Comparison of ENCODE assay signal across 8 cellular contexts in genomic region chr17:48647103-48647963, GRCh38. TPM values are rescaled to one million over a fixed set of nuclear protein-coding genes. Genes with fewer than 3 reads are reported as not detected.
DNase-seq lines count a peak whose midpoint lies in the region; ATAC-seq, FAIRE-seq and TF ChIP-seq lines count a peak whose summit lies in the region.

No MANE protein-coding gene starts in this region.

- no TSS peak for BruUV-seq in GM12878 (replicated peaks; lab: Mats Ljungman, UMichigan)

- intact Hi-C loops in GM12878 (cut with micrococcal nuclease; ENCODE audit: unreplicated experiment), result no loop called here

- SMC1A ChIA-PET in GM12878 (lab: Charles Lee; ENCODE audit: uncharacterized antibody, unreplicated experiment), result interaction anchor here (0.8 kb wide), 2 partner anchors 10 to 15 kb away, joined by 3 read pairs; no protein-coding TSS in a partner anchor

- DNase-seq in HK-2 (ENCODE audit: unreplicated experiment) (peak; percentile 60), GM12878 (ENCODE audit: low read depth, low spot score) (no peak), D721Med (ENCODE audit: insufficient read length, low spot score) (no peak)
- DNase-seq in stimulated activated CD4-positive, alpha-beta T cell treated with anti-CD3 and anti-CD28 coated beads, Interleukin-2, amount 100 ng/mL, for 24 hours, result no peak

- no peak for TF ChIP-seq CTCF in GM12878 (IDR thresholded peaks at IDR 0.05 in 2 of 3, conservative IDR thresholded peaks at IDR 0.05 in 1 of 3; ENCODE audit: control insufficient read depth in 2 of 3, extremely low read depth in 1 of 3, insufficient read depth in 1 of 3, low read depth in 3 of 3, low read length in 3 of 3)
- TF ChIP-seq CTCF in D721Med (IDR thresholded peaks at IDR 0.05; ENCODE audit: insufficient read depth, missing control alignments), result no peak

- no peaks in the 10 kb centered on the region for H3K36me3 ChIP-seq in BLaER1 treated with 17β-estradiol and CSF1 and Interleukin-3, amounts not matched to agents 10 nM and 100 nM
- H3K36me3 ChIP-seq in GM12878 (ENCODE audit: control insufficient read depth in 2 of 2, insufficient read depth in 2 of 2, low read length in 1 of 2) (no peaks in the 10 kb centered on the region), mucosa of rectum (ENCODE audit: control insufficient read depth in 2 of 2, insufficient read depth in 2 of 2, low read length in 2 of 2) (no peaks in the 10 kb centered on the region)

- H3K9me3 ChIP-seq in BLaER1 treated with 17β-estradiol and CSF1 and Interleukin-3, amounts not matched to agents 10 nM and 100 nM (replicated peaks in 1 of 11), result peaks cover 0 to 3% (median 0%) of the 10 kb centered on the region in 11 experiments; a peak in 5 of 22 replicates
- H3K9me3 ChIP-seq in GM12878 (replicated peaks; ENCODE audit: control insufficient read depth, insufficient read depth, low read length) (no peaks in the 10 kb centered on the region), mucosa of rectum (ENCODE audit: control insufficient read depth in 2 of 2, low read length in 2 of 2) (no peaks in the 10 kb centered on the region)

- no peak for TF ChIP-seq POLR2A in GM12878 (IDR thresholded peaks at IDR 0.05; ENCODE audit: low read depth, low read length)

- RAD21 ChIA-PET in GM12878 (lab: Charles Lee; ENCODE audit: unreplicated experiment), result interaction anchor here (0.7 to 1.2 kb wide), 3 partner anchors 11 to 536 kb away, joined by 3 to 5 read pairs (median 3); partner anchors contain the start of gene HOXB9

- peaks cover 0 to 55% (median 36%) of the 10 kb centered on the region in 11 experiments; a peak in 16 of 22 replicates for H4K20me1 ChIP-seq in BLaER1 treated with 17β-estradiol and CSF1 and Interleukin-3, amounts not matched to agents 10 nM and 100 nM
- H4K20me1 ChIP-seq in GM12878 (ENCODE audit: control insufficient read depth, insufficient read depth), result no peaks in the 10 kb centered on the region

- H3K79me2 ChIP-seq in GM12878 (ENCODE audit: control insufficient read depth, insufficient read depth, low read length), result no peaks in the 10 kb centered on the region

- H3K4me3 ChIP-seq in BLaER1 treated with 17β-estradiol and CSF1 and Interleukin-3, amounts not matched to agents 10 nM and 100 nM, result peak overlapping the region; percentile 27 to 59 (median 40); a peak in 16 of 20 replicates
- peak overlapping the region; percentile 70 for H3K4me3 ChIP-seq in GM12878
- peak overlapping the region; percentile 74 to 89 for H3K4me3 ChIP-seq in mucosa of rectum (ENCODE audit: low read length in 2 of 2)

- peak overlapping the region; percentile 38 to 84 (median 52) for H3K4me2 ChIP-seq in BLaER1 treated with 17β-estradiol and CSF1 and Interleukin-3, amounts not matched to agents 10 nM and 100 nM
- peak overlapping the region; percentile 94 for H3K4me2 ChIP-seq in GM12878 (ENCODE audit: control insufficient read depth, insufficient read depth)

- POLR2A ChIA-PET in GM12878 (lab: Charles Lee), result interaction anchor here (0.7 kb wide), 1 partner anchor 28 kb away, joined by 3 read pairs; no protein-coding TSS in a partner anchor

- FAIRE-seq in GM12878 (lab: Jason Lieb, UNC) (peak; percentile 80), D721Med (lab: Jason Lieb, UNC) (no peak)

- peak overlapping the region in 2 of 11 experiments; percentile 2 to 39; a peak in 1 of 22 replicates for H3K9ac ChIP-seq in BLaER1 treated with 17β-estradiol and CSF1 and Interleukin-3, amounts not matched to agents 10 nM and 100 nM
- H3K9ac ChIP-seq in GM12878 (ENCODE audit: control insufficient read depth, insufficient read depth, low read length), result peak overlapping the region; percentile 75
- H3K9ac ChIP-seq in mucosa of rectum (ENCODE audit: low read depth in 1 of 2, low read length in 2 of 2), result peak overlapping the region; percentile 60 to 98

- peaks cover 4 to 14% (median 11%) of the 10 kb centered on the region in 10 experiments; a peak in 13 of 20 replicates for H3K4me1 ChIP-seq in BLaER1 treated with 17β-estradiol and CSF1 and Interleukin-3, amounts not matched to agents 10 nM and 100 nM
- H3K4me1 ChIP-seq in GM12878 (ENCODE audit: control insufficient read depth, insufficient read depth, low read length) (peaks cover 7% of the 10 kb centered on the region), mucosa of rectum (ENCODE audit: control insufficient read depth in 2 of 2, insufficient read depth in 2 of 2, low read length in 2 of 2) (peaks cover 11 to 20% of the 10 kb centered on the region in 2 donors)

- ATAC-seq in GM12878 (peak; percentile 55), HG02759 (IDR thresholded peaks at IDR 0.05; ENCODE audit: unreplicated experiment) (no peak), GM19035 (IDR thresholded peaks at IDR 0.05; ENCODE audit: unreplicated experiment) (no peak)

- no peak for TF ChIP-seq EP300 in GM12878 (IDR thresholded peaks at IDR 0.05; ENCODE audit: borderline replicate concordance in 1 of 2, control insufficient read depth in 1 of 2, low read depth in 2 of 2, low read length in 2 of 2)

- CTCF ChIA-PET in GM12878 (lab: Yijun Ruan, JAX), result interaction anchor here (0.9 to 1.8 kb wide), 5 partner anchors 11 to 232 kb away, joined by 3 to 10 read pairs (median 4); no protein-coding TSS in a partner anchor

- peak overlapping the region in 1 of 11 experiments; percentile 23; a peak in 2 of 22 replicates for H3K27ac ChIP-seq in BLaER1 treated with 17β-estradiol and CSF1 and Interleukin-3, amounts not matched to agents 10 nM and 100 nM
- H3K27ac ChIP-seq in GM12878 (ENCODE audit: control insufficient read depth, insufficient read depth) (peak overlapping the region; percentile 63), mucosa of rectum (ENCODE audit: low read depth in 2 of 2, low read length in 2 of 2) (peak overlapping the region; percentile 94)

- WGBS in GM12878 (ENCODE audit: insufficient coverage, insufficient replicate concordance, low lambda C conversion rate, missing lambda C conversion rate), result 1% methylated on average over 17 of the region's 30 CpGs

- H2AFZ ChIP-seq in GM12878 (ENCODE audit: control insufficient read depth, low read depth, low read length), result peak overlapping the region; percentile 92

- peaks cover 77 to 88% (median 82%) of the 10 kb centered on the region in 11 experiments for H3K27me3 ChIP-seq in BLaER1 treated with 17β-estradiol and CSF1 and Interleukin-3, amounts not matched to agents 10 nM and 100 nM
- H3K27me3 ChIP-seq in GM12878 (replicated peaks in 1 of 2; ENCODE audit: control insufficient read depth in 2 of 2, insufficient read depth in 2 of 2, low read length in 1 of 2) (peaks cover 3 to 7% of the 10 kb centered on the region in 2 experiments), mucosa of rectum (ENCODE audit: control insufficient read depth in 2 of 2, insufficient read depth in 2 of 2, low read length in 2 of 2) (peaks cover 4% of the 10 kb centered on the region in 2 donors)

- in situ Hi-C loops in GM12878 (cut with MboI), result no loop called here

- no peak for TF ChIP-seq RAD21 in GM12878 (IDR thresholded peaks at IDR 0.05; ENCODE audit: insufficient read depth, low read depth, low read length)

RNA-seq across cellular contexts. Expression of gene HOXB9, which starts 21.2 kb away (rescaled TPM):
- total RNA-seq in GM12878 (2013; cell fraction: nucleolus; rRNA removed), result 0.19 and 0.42 TPM in 2 replicates
- total RNA-seq in GM12878 (2014; rRNA removed) (not detected in 2 replicates), GM12878 (2014; rRNA removed; fragmentation: Illumina TruSeq; extraction: Trizol) (0.04 and 0.05 TPM in 2 replicates), GM12878 (2021) (0.13 and 0.16 TPM in 2 replicates)
- not detected for polyA plus RNA-seq in GM12878 (2011; ENCODE audit: low read depth)
- polyA plus RNA-seq in GM12878 (2011; rRNA removed) (0.49 and 0.69 TPM in 2 replicates), GM12878 (2014; fragmentation: Illumina TruSeq; extraction: Trizol) (0.01 TPM in 1 of 2 replicates, not detected in the other), GM12878 (2014; fragmentation: Nextera tagmentation; extraction: Ambion mirVana) (not detected), GM12878 (2014; rRNA removed) (0.09 TPM in 1 of 2 replicates, not detected in the other), GM12878 (2016; fragmentation: Nextera tagmentation; extraction: Ambion mirVana) (not detected)
- 0.32 and 0.46 TPM in 2 replicates for polyA plus RNA-seq in GM12878 (2011; cell fraction: cytosol; rRNA removed)
- polyA plus RNA-seq in GM12878 (2011; cell fraction: nucleus; rRNA removed), result 0.53 and 0.87 TPM in 2 replicates
- polyA plus RNA-seq in GM12878 (2012), result 0.05 and 0.21 TPM in 2 replicates
- polyA minus RNA-seq in GM12878 (2011; rRNA and poly(A)+ RNA removed), result 0.15 and 0.26 TPM in 2 replicates
- polyA minus RNA-seq in GM12878 (2011; cell fraction: cytosol; rRNA and poly(A)+ RNA removed), result not detected in 2 replicates
- polyA minus RNA-seq in GM12878 (2011; cell fraction: nucleus; rRNA and poly(A)+ RNA removed), result 0.19 and 0.24 TPM in 2 replicates

RNA-seq across cellular contexts. Expression of gene HOXB8, which starts 32.2 kb away (rescaled TPM):
- total RNA-seq in GM12878 (2013; cell fraction: nucleolus; rRNA removed), result not detected in 2 replicates
- total RNA-seq in GM12878 (2014; rRNA removed), result not detected in 2 replicates
- not detected in 2 replicates for total RNA-seq in GM12878 (2014; rRNA removed; fragmentation: Illumina TruSeq; extraction: Trizol)
- 0.21 TPM in 1 of 2 replicates, not detected in the other for total RNA-seq in GM12878 (2021)
- not detected for polyA plus RNA-seq in GM12878 (2011; ENCODE audit: low read depth)
- not detected in 2 replicates for polyA plus RNA-seq in GM12878 (2011; rRNA removed)
- polyA plus RNA-seq in GM12878 (2011; cell fraction: cytosol; rRNA removed), result not detected in 2 replicates
- polyA plus RNA-seq in GM12878 (2011; cell fraction: nucleus; rRNA removed), result not detected in 2 replicates
- polyA plus RNA-seq in GM12878 (2012), result not detected in 2 replicates
- not detected in 2 replicates for polyA plus RNA-seq in GM12878 (2014; fragmentation: Illumina TruSeq; extraction: Trizol)
- not detected for polyA plus RNA-seq in GM12878 (2014; fragmentation: Nextera tagmentation; extraction: Ambion mirVana)
- not detected in 2 replicates for polyA plus RNA-seq in GM12878 (2014; rRNA removed)
- polyA plus RNA-seq in GM12878 (2016; fragmentation: Nextera tagmentation; extraction: Ambion mirVana), result not detected
- not detected in 2 replicates for polyA minus RNA-seq in GM12878 (2011; rRNA and poly(A)+ RNA removed)
- polyA minus RNA-seq in GM12878 (2011; cell fraction: cytosol; rRNA and poly(A)+ RNA removed), result not detected in 2 replicates
- polyA minus RNA-seq in GM12878 (2011; cell fraction: nucleus; rRNA and poly(A)+ RNA removed), result not detected in 2 replicates

RNA-seq across cellular contexts. Expression of gene HOXB7, which starts 36.5 kb away (rescaled TPM):
- total RNA-seq in GM12878 (2013; cell fraction: nucleolus; rRNA removed), result 0.98 and 1.3 TPM in 2 replicates
- 3.2 and 4.2 TPM in 2 replicates for total RNA-seq in GM12878 (2014; rRNA removed)
- total RNA-seq in GM12878 (2014; rRNA removed; fragmentation: Illumina TruSeq; extraction: Trizol), result 3.6 and 5.8 TPM in 2 replicates
- 4.0 and 4.5 TPM in 2 replicates for total RNA-seq in GM12878 (2021)
- 2.3 TPM for polyA plus RNA-seq in GM12878 (2011; ENCODE audit: low read depth)
- 7.4 and 8.3 TPM in 2 replicates for polyA plus RNA-seq in GM12878 (2011; rRNA removed)
- 6.8 and 8.1 TPM in 2 replicates for polyA plus RNA-seq in GM12878 (2011; cell fraction: cytosol; rRNA removed)
- 2.5 and 4.1 TPM in 2 replicates for polyA plus RNA-seq in GM12878 (2011; cell fraction: nucleus; rRNA removed)
- polyA plus RNA-seq in GM12878 (2012), result 3.9 and 4.1 TPM in 2 replicates
- polyA plus RNA-seq in GM12878 (2014; fragmentation: Illumina TruSeq; extraction: Trizol), result 1.3 and 3.7 TPM in 2 replicates
- polyA plus RNA-seq in GM12878 (2014; fragmentation: Nextera tagmentation; extraction: Ambion mirVana), result 1 to 10 TPM; 2.8 to 3.4 TPM
- 5.1 and 7.0 TPM in 2 replicates for polyA plus RNA-seq in GM12878 (2014; rRNA removed)
- 1 to 10 TPM; 4.3 to 4.8 TPM for polyA plus RNA-seq in GM12878 (2016; fragmentation: Nextera tagmentation; extraction: Ambion mirVana)
- 1.6 and 2.8 TPM in 2 replicates for polyA minus RNA-seq in GM12878 (2011; rRNA and poly(A)+ RNA removed)
- 1.7 and 2.2 TPM in 2 replicates for polyA minus RNA-seq in GM12878 (2011; cell fraction: cytosol; rRNA and poly(A)+ RNA removed)
- 0.97 and 1.2 TPM in 2 replicates for polyA minus RNA-seq in GM12878 (2011; cell fraction: nucleus; rRNA and poly(A)+ RNA removed)

RNA-seq across cellular contexts. Expression of gene HOXB6, which starts 42.5 kb away (rescaled TPM):
- not detected in 2 replicates for total RNA-seq in GM12878 (2013; cell fraction: nucleolus; rRNA removed)
- total RNA-seq in GM12878 (2014; rRNA removed), result 0.05 and 0.06 TPM in 2 replicates
- 0.09 TPM in 1 of 2 replicates, not detected in the other for total RNA-seq in GM12878 (2014; rRNA removed; fragmentation: Illumina TruSeq; extraction: Trizol)
- total RNA-seq in GM12878 (2021), result 0.13 and 0.24 TPM in 2 replicates
- 0.16 TPM for polyA plus RNA-seq in GM12878 (2011; ENCODE audit: low read depth)
- 0.10 TPM in 1 of 2 replicates, not detected in the other for polyA plus RNA-seq in GM12878 (2011; rRNA removed)
- polyA plus RNA-seq in GM12878 (2011; cell fraction: cytosol; rRNA removed), result 0.10 and 0.27 TPM in 2 replicates
- 0.10 TPM in 1 of 2 replicates, not detected in the other for polyA plus RNA-seq in GM12878 (2011; cell fraction: nucleus; rRNA removed)
- 0.21 TPM in 1 of 2 replicates, not detected in the other for polyA plus RNA-seq in GM12878 (2012)
- polyA plus RNA-seq in GM12878 (2014; fragmentation: Illumina TruSeq; extraction: Trizol), result 0.07 TPM in 1 of 2 replicates, not detected in the other
- polyA plus RNA-seq in GM12878 (2014; fragmentation: Nextera tagmentation; extraction: Ambion mirVana), result under 1 TPM in 1 of 2 experiments, not detected in 1; 0.04 TPM
- 0.22 and 0.51 TPM in 2 replicates for polyA plus RNA-seq in GM12878 (2014; rRNA removed)
- polyA plus RNA-seq in GM12878 (2016; fragmentation: Nextera tagmentation; extraction: Ambion mirVana), result under 1 TPM in 1 of 2 experiments, not detected in 1; 0.13 TPM
- polyA minus RNA-seq in GM12878 (2011; rRNA and poly(A)+ RNA removed), result 0.10 TPM in 1 of 2 replicates, not detected in the other
- not detected in 2 replicates for polyA minus RNA-seq in GM12878 (2011; cell fraction: cytosol; rRNA and poly(A)+ RNA removed)
- not detected in 2 replicates for polyA minus RNA-seq in GM12878 (2011; cell fraction: nucleus; rRNA and poly(A)+ RNA removed)

RNA-seq across cellular contexts. Expression of gene HOXB5, which starts 53.8 kb away (rescaled TPM):
- total RNA-seq in GM12878 (2013; cell fraction: nucleolus; rRNA removed), result not detected in 2 replicates
- total RNA-seq in GM12878 (2014; rRNA removed) (not detected in 2 replicates), GM12878 (2014; rRNA removed; fragmentation: Illumina TruSeq; extraction: Trizol) (not detected in 2 replicates), GM12878 (2021) (not detected in 2 replicates)
- polyA plus RNA-seq in GM12878 (2011; ENCODE audit: low read depth), result not detected
- polyA plus RNA-seq in GM12878 (2011; rRNA removed) (not detected in 2 replicates), GM12878 (2014; fragmentation: Illumina TruSeq; extraction: Trizol) (not detected in 2 replicates), GM12878 (2014; fragmentation: Nextera tagmentation; extraction: Ambion mirVana) (not detected), GM12878 (2014; rRNA removed) (not detected in 2 replicates), GM12878 (2016; fragmentation: Nextera tagmentation; extraction: Ambion mirVana) (not detected)
- polyA plus RNA-seq in GM12878 (2011; cell fraction: cytosol; rRNA removed), result not detected in 2 replicates
- polyA plus RNA-seq in GM12878 (2011; cell fraction: nucleus; rRNA removed), result not detected in 2 replicates
- not detected in 2 replicates for polyA plus RNA-seq in GM12878 (2012)
- not detected in 2 replicates for polyA minus RNA-seq in GM12878 (2011; rRNA and poly(A)+ RNA removed)
- not detected in 2 replicates for polyA minus RNA-seq in GM12878 (2011; cell fraction: cytosol; rRNA and poly(A)+ RNA removed)
- not detected in 2 replicates for polyA minus RNA-seq in GM12878 (2011; cell fraction: nucleus; rRNA and poly(A)+ RNA removed)
